8 cellular contexts compared by ENCODE assay signal in genomic region chr12:121800694-121801600, GRCh38. TPM values are rescaled to one million over a fixed set of nuclear protein-coding genes. Genes with fewer than 3 reads are reported as not detected.
DNase-seq lines count a peak whose midpoint lies in the region; ATAC-seq and TF ChIP-seq lines count a peak whose summit lies in the region.
"Had no signal": no experiment of that assay in that cellular context is flagged by ENCODE, and none has a peak within 500 bp of the region (broad histone marks: within the 10 kb centered on the region; RNA-seq: fewer than 3 reads in every experiment).

No MANE protein-coding gene starts in this region.

- DNase-seq in GM13977 (ENCODE audit: low spot score) (peak; percentile 72), MV-4-11 (lab: John Stamatoyannopoulos, UW) (peak; percentile 14), iris pigment epithelial cell (ENCODE audit: low read depth) (peak; percentile 84)
- peak; percentile 69 for DNase-seq in central memory CD4-positive, alpha-beta T cell

- peak overlapping the region; percentile 99 to 100 (median 99) for H3K9ac ChIP-seq in skeletal muscle tissue (ENCODE audit: low read depth in 1 of 3, low read length in 3 of 3)

- peaks cover 0 to 4% (median 3%) of the 10 kb centered on the region in 3 donors for H3K36me3 ChIP-seq in skeletal muscle tissue (ENCODE audit: control insufficient read depth in 3 of 3, insufficient read depth in 3 of 3, low read length in 3 of 3)

- in situ Hi-C loops in GM13977 (cut with MboI; ENCODE audit: low pct_unique_long_range_greater_than_20kb, low sequenced_read_pairs, unreplicated experiment): no loop called here

- no peaks in the 10 kb centered on the region for H3K27me3 ChIP-seq in skeletal muscle tissue (ENCODE audit: control insufficient read depth in 3 of 3, insufficient read depth in 3 of 3, low read length in 3 of 3)

- TF ChIP-seq CTCF in GM13977 (IDR thresholded peaks at IDR 0.05; ENCODE audit: extremely low read depth, insufficient read depth, missing control alignments) (no peak), WI38 (IDR thresholded peaks at IDR 0.05; ENCODE audit: low read depth, low read length) (no peak)

- peaks cover 41 to 47% (median 46%) of the 10 kb centered on the region in 3 donors for H3K4me1 ChIP-seq in skeletal muscle tissue (ENCODE audit: control insufficient read depth in 3 of 3, insufficient read depth in 3 of 3, low read length in 3 of 3)

- peak overlapping the region; percentile 100 for H3K27ac ChIP-seq in skeletal muscle tissue (ENCODE audit: low read depth, low read length)

- H3K9me3 ChIP-seq in skeletal muscle tissue (ENCODE audit: control insufficient read depth in 3 of 3, low read length in 3 of 3): no peaks in the 10 kb centered on the region

- peak overlapping the region; percentile 80 for H3K4me3 ChIP-seq in WI38 (ENCODE audit: low read depth, low read length)
- H3K4me3 ChIP-seq in skeletal muscle tissue (ENCODE audit: low read length in 3 of 3): peak overlapping the region; percentile 75 to 87 (median 81)

- no peak for ATAC-seq in GM21367 (IDR thresholded peaks at IDR 0.05; ENCODE audit: unreplicated experiment)

RNA-seq across cellular contexts. Expression of gene SETD1B, which starts 2.9 kb away (rescaled TPM):
- total RNA-seq in skeletal muscle tissue: 2.1 TPM

RNA-seq across cellular contexts. Expression of gene RHOF, which starts 7.5 kb away (rescaled TPM):
- total RNA-seq in skeletal muscle tissue: 2.1 TPM

RNA-seq across cellular contexts. Expression of gene HPD, which starts 57.7 kb away (rescaled TPM):
- not detected for total RNA-seq in skeletal muscle tissue
- total RNA-seq: pulmonary artery endothelial cell had no signal

Comparison
In these comparisons a context has a peak if more than half of its experiments do, and no peak if none do; other contexts are left out.
1. DNase-seq: peak in every context shown above with its lines; median percentile 84 in iris pigment epithelial cell; 72 in GM13977; 69 in central memory CD4-positive, alpha-beta T cell; 14 in MV-4-11.